1 cellular context compared by ENCODE assay signal in genomic region chr15:75451674-75452363, GRCh38.
TF ChIP-seq lines count a peak whose summit lies in the region.

TSS of gene SIN3A (minus strand) at chr15:75451690. CDS start at chr15:75430375, 21,315 bp downstream.

TF ChIP-seq in WTC11, 78 proteins besides CTCF, POLR2A, EP300 and RAD21 (continued from another document):
- TF ChIP-seq, protein P1, sequence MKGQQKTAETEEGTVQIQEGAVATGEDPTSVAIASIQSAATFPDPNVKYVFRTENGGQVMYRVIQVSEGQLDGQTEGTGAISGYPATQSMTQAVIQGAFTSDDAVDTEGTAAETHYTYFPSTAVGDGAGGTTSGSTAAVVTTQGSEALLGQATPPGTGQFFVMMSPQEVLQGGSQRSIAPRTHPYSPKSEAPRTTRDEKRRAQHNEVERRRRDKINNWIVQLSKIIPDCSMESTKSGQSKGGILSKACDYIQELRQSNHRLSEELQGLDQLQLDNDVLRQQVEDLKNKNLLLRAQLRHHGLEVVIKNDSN (CRISPR knock-in tag; IDR thresholded peaks at IDR 0.05), result no peak
TF ChIP-seq in WTC11: peak in this region for 2.
